Comparison of ENCODE assay signal across 9 cellular contexts in genomic region chr15:79090487-79091203, GRCh38. TPM values are rescaled to one million over a fixed set of nuclear protein-coding genes. Genes with fewer than 3 reads are reported as not detected.
DNase-seq lines count a peak whose midpoint lies in the region; ATAC-seq and TF ChIP-seq lines count a peak whose summit lies in the region.
"Had no signal": no experiment of that assay in that cellular context is flagged by ENCODE, and none has a peak within 500 bp of the region (broad histone marks: within the 10 kb centered on the region; RNA-seq: fewer than 3 reads in every experiment).

RASGRF1 (minus strand) TSS chr15:79090780; CDS start chr15:79090498, 282 bp downstream.

- no peak within 1 kb of the TSS for H3K14ac ChIP-seq in mesenchymal stem cell (ENCODE audit: low read length in 2 of 2)

- H4K8ac ChIP-seq in mesenchymal stem cell (ENCODE audit: low read length): no peak within 1 kb of the TSS

- H3K27me3 ChIP-seq in mammary epithelial cell (ENCODE audit: insufficient read depth, low read length): peaks cover 26% of the 10 kb centered on the region
- H3K27me3 ChIP-seq in mesenchymal stem cell (ENCODE audit: control insufficient read depth in 1 of 2, insufficient read depth in 1 of 2, low read length in 2 of 2): peaks cover 97% of the 10 kb centered on the region in 2 experiments
- peaks cover 70% of the 10 kb centered on the region for H3K27me3 ChIP-seq in upper lobe of right lung

- no peak within 1 kb of the TSS for H2BK12ac ChIP-seq in mesenchymal stem cell (ENCODE audit: low read length in 2 of 2)

- no peak within 1 kb of the TSS for H2BK15ac ChIP-seq in mesenchymal stem cell (ENCODE audit: low read depth, poor library complexity, severe bottlenecking)

- 3% methylated on average over 37 of the region's 61 CpGs for WGBS in mammary epithelial cell (ENCODE audit: low coverage, missing lambda C conversion rate)
- WGBS in mesenchymal stem cell: 3% methylated on average over 59 of the region's 61 CpGs

- no peak within 1 kb of the TSS for H2BK5ac ChIP-seq in mesenchymal stem cell (ENCODE audit: low read depth, low read length, poor library complexity, severe bottlenecking)

- CTCF ChIA-PET in mammary epithelial cell (lab: Charles Lee; ENCODE audit: low non-redundant PET): no interaction called here

- H3K4me1 ChIP-seq in mammary epithelial cell (ENCODE audit: insufficient read depth, low read length) (peaks cover 6% of the 10 kb centered on the region), mesenchymal stem cell (ENCODE audit: control insufficient read depth, insufficient read depth, low read depth, low read length) (peaks cover 24% of the 10 kb centered on the region), upper lobe of right lung (peaks cover 5% of the 10 kb centered on the region)

- TF ChIP-seq CTCF in mammary epithelial cell (conservative IDR thresholded peaks at IDR 0.05 in 1 of 2, IDR thresholded peaks at IDR 0.05 in 1 of 2; ENCODE audit: extremely low read depth in 1 of 2, insufficient read depth in 1 of 2, low read depth in 1 of 2, low read length in 2 of 2): no peak
- TF ChIP-seq CTCF in upper lobe of right lung (IDR thresholded peaks at IDR 0.05): no peak

- H3K23ac ChIP-seq in mesenchymal stem cell (ENCODE audit: low read length in 2 of 2): peak within 1 kb of the TSS in 1 of 2 experiments; percentile 30

- H3K4ac ChIP-seq in mesenchymal stem cell (ENCODE audit: low read depth in 1 of 2, low read length in 2 of 2): no peak within 1 kb of the TSS

- H3K9me3 ChIP-seq in mammary epithelial cell (replicated peaks; ENCODE audit: insufficient read depth, low read length) (no peaks in the 10 kb centered on the region), mesenchymal stem cell (ENCODE audit: control insufficient read depth, low read length) (no peaks in the 10 kb centered on the region), upper lobe of right lung (no peaks in the 10 kb centered on the region)

- H3K27ac ChIP-seq in mammary epithelial cell (ENCODE audit: insufficient read depth, low read depth, low read length) (no peak within 1 kb of the TSS), mesenchymal stem cell (ENCODE audit: low read length, poor library complexity, severe bottlenecking) (no peak within 1 kb of the TSS), upper lobe of right lung (no peak within 1 kb of the TSS)
- H3K27ac ChIP-seq: PC-9 had no signal

- H3K4me2 ChIP-seq in mammary epithelial cell (ENCODE audit: insufficient read depth, low read depth, low read length) (peak within 1 kb of the TSS; percentile 32), mesenchymal stem cell (ENCODE audit: low read length, poor library complexity, severe bottlenecking) (peak within 1 kb of the TSS; percentile 60)
- H3K4me2 ChIP-seq: PC-9 had no signal

- in situ Hi-C loops in mammary epithelial cell (cut with MboI; ENCODE audit: low sequenced_read_pairs in 2 of 2): no loop called here

- ATAC-seq in upper lobe of right lung: no peak
- ATAC-seq in GM18517 (IDR thresholded peaks at IDR 0.05; ENCODE audit: unreplicated experiment): no peak
- ATAC-seq in GM18502 (IDR thresholded peaks at IDR 0.05; ENCODE audit: poor library complexity, unreplicated experiment): no peak

- intact Hi-C loops in mammary epithelial cell (cut with micrococcal nuclease) (no loop called here), upper lobe of right lung (cut with DNase I) (no loop called here)

- no peak within 1 kb of the TSS for H3K9ac ChIP-seq in mammary epithelial cell (ENCODE audit: insufficient read depth, low read length)
- H3K9ac ChIP-seq in mesenchymal stem cell (ENCODE audit: low read length): no peak within 1 kb of the TSS

- H3K18ac ChIP-seq in mesenchymal stem cell (ENCODE audit: low read depth in 1 of 2, low read length in 2 of 2): no peak within 1 kb of the TSS

- H2BK120ac ChIP-seq in mesenchymal stem cell (ENCODE audit: low read depth, low read length): no peak within 1 kb of the TSS

- no peaks in the 10 kb centered on the region for H3K79me1 ChIP-seq in mesenchymal stem cell (replicated peaks; ENCODE audit: low read length, poor library complexity, severe bottlenecking)

- H3K36me3 ChIP-seq in mammary epithelial cell (ENCODE audit: insufficient read depth, low read length) (no peaks in the 10 kb centered on the region), mesenchymal stem cell (ENCODE audit: control insufficient read depth in 1 of 2, insufficient read depth in 2 of 2, low read depth in 1 of 2, low read length in 2 of 2) (no peaks in the 10 kb centered on the region), upper lobe of right lung (no peaks in the 10 kb centered on the region)

- no peaks in the 10 kb centered on the region for H4K20me1 ChIP-seq in mammary epithelial cell (ENCODE audit: insufficient read depth, low read length)

- H3K4me3 ChIP-seq in mammary epithelial cell (replicated peaks in 1 of 3; ENCODE audit: insufficient read depth in 1 of 3, low read depth in 2 of 3, low read length in 3 of 3) (no peak within 1 kb of the TSS), mesenchymal stem cell (ENCODE audit: insufficient read depth in 1 of 2, low read depth in 1 of 2, low read length in 2 of 2) (peak within 1 kb of the TSS in 1 of 2 experiments; percentile 28), upper lobe of right lung (peak within 1 kb of the TSS; percentile 29)
- H3K4me3 ChIP-seq: PC-9 had no signal

- H2AFZ ChIP-seq in mammary epithelial cell (ENCODE audit: low read depth, low read length) (no peak within 1 kb of the TSS), mesenchymal stem cell (ENCODE audit: low read depth, low read length) (no peak within 1 kb of the TSS)
- H2AFZ ChIP-seq: PC-9 had no signal

- DNase-seq in activated effector memory CD4-positive, alpha-beta T cell treated with anti-CD3 and anti-CD28 coated beads, Interleukin-2, amount 50 U/mL, for 16 hours: peak; percentile 6
- DNase-seq in activated effector memory CD4-positive, alpha-beta T cell treated with Interleukin-2 at 50 U/mL for 16 hours: no peak
- DNase-seq in mammary epithelial cell (peak; percentile 30), mesenchymal stem cell (peak; percentile 19), upper lobe of right lung (peak; percentile 61)
- no peak for DNase-seq in stimulated activated CD4-positive, alpha-beta T cell treated with anti-CD3 and anti-CD28 coated beads, Interleukin-1b, Interleukin-23, amount 100 ng/mL, for 48 hours
- DNase-seq: PC-9 had no signal

- dilution Hi-C loops in mammary epithelial cell (cut with HindIII; ENCODE audit: low sequenced_read_pairs): no loop called here

- no TSS peak for BruUV-seq in mammary epithelial cell (replicated peaks; lab: Mats Ljungman, UMichigan)

- H3K79me2 ChIP-seq in mammary epithelial cell (ENCODE audit: insufficient read depth, low read length): no peaks in the 10 kb centered on the region

- no peak within 1 kb of the TSS for H2AK5ac ChIP-seq in mesenchymal stem cell (ENCODE audit: low read length, severe bottlenecking)

- no peak within 1 kb of the TSS for H4K91ac ChIP-seq in mesenchymal stem cell (ENCODE audit: low read length)

RNA-seq across cellular contexts. Expression of gene RASGRF1, which starts in this region (rescaled TPM):
- under 1 TPM; 0.33 to 0.71 TPM for total RNA-seq in mammary epithelial cell
- 1.1 TPM for polyA plus RNA-seq in mammary epithelial cell
- polyA minus RNA-seq in mammary epithelial cell: 0.67 TPM
- 1.9 TPM for polyA plus RNA-seq in mesenchymal stem cell (2013, experiment 1 of 2)
- 1.8 TPM for polyA plus RNA-seq in mesenchymal stem cell (2013, experiment 2 of 2)
- 105 TPM for total RNA-seq in upper lobe of right lung

Comparison
In these comparisons a context has a peak if more than half of its experiments do, and no peak if none do; other contexts are left out.
1. RNA of gene RASGRF1 (total RNA-seq): 105 TPM in upper lobe of right lung (single experiment); 0.33 to 0.71 TPM in mammary epithelial cell; every median in the first group is over 10 times any median in the second.
2. DNase-seq: peak in activated effector memory CD4-positive, alpha-beta T cell treated with anti-CD3 and anti-CD28 coated beads, Interleukin-2, amount 50 U/mL, for 16 hours (single experiment), mammary epithelial cell (single experiment), mesenchymal stem cell (single experiment) and upper lobe of right lung (single experiment); none in activated effector memory CD4-positive, alpha-beta T cell treated with Interleukin-2 at 50 U/mL for 16 hours (single experiment) and stimulated activated CD4-positive, alpha-beta T cell treated with anti-CD3 and anti-CD28 coated beads, Interleukin-1b, Interleukin-23, amount 100 ng/mL, for 48 hours (single experiment).